1 cellular context compared by ENCODE assay signal in the genomic region with DNA sequence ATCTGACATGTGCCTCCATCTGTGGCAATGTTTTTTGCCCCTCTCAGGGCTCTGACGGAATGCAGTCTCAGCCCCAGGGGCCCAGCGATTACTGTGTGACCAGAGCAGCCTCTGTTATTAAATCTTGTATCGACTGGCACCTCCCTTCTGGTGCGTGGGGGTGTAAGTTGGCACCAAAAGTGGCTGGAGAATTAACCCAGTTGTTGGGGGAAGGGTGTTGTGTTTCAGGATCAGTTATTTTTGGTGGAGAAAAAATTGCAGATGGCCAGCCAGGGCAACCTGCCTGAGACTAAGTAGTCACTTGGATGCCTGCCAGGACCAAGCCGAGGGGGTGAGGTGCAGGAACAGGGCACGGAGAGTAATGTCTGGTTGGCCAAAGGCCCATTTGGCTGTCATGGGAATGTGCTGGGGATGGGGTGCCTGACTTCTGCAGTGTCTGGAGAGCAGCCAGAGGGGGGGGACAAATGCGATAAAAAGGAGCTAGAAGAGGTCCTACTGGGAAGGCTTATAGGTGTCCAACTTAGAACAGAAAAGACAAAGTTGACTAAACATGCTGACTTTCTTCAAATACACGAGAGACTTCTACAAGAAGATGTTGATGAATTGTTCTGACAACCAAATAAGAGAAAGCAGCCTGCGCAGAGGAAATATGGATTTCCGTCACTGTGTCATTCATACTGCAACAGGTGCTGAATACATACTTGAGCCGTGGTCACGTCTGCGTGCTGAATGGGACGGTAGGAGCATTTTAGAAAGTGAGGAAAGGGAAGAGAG.
TF ChIP-seq lines count a peak whose summit lies in the region.

No MANE protein-coding gene starts in this region.

TF ChIP-seq in HEK293, 187 proteins besides CTCF, POLR2A, EP300 and RAD21 (continued from another document):
- TF ChIP-seq, protein P1, sequence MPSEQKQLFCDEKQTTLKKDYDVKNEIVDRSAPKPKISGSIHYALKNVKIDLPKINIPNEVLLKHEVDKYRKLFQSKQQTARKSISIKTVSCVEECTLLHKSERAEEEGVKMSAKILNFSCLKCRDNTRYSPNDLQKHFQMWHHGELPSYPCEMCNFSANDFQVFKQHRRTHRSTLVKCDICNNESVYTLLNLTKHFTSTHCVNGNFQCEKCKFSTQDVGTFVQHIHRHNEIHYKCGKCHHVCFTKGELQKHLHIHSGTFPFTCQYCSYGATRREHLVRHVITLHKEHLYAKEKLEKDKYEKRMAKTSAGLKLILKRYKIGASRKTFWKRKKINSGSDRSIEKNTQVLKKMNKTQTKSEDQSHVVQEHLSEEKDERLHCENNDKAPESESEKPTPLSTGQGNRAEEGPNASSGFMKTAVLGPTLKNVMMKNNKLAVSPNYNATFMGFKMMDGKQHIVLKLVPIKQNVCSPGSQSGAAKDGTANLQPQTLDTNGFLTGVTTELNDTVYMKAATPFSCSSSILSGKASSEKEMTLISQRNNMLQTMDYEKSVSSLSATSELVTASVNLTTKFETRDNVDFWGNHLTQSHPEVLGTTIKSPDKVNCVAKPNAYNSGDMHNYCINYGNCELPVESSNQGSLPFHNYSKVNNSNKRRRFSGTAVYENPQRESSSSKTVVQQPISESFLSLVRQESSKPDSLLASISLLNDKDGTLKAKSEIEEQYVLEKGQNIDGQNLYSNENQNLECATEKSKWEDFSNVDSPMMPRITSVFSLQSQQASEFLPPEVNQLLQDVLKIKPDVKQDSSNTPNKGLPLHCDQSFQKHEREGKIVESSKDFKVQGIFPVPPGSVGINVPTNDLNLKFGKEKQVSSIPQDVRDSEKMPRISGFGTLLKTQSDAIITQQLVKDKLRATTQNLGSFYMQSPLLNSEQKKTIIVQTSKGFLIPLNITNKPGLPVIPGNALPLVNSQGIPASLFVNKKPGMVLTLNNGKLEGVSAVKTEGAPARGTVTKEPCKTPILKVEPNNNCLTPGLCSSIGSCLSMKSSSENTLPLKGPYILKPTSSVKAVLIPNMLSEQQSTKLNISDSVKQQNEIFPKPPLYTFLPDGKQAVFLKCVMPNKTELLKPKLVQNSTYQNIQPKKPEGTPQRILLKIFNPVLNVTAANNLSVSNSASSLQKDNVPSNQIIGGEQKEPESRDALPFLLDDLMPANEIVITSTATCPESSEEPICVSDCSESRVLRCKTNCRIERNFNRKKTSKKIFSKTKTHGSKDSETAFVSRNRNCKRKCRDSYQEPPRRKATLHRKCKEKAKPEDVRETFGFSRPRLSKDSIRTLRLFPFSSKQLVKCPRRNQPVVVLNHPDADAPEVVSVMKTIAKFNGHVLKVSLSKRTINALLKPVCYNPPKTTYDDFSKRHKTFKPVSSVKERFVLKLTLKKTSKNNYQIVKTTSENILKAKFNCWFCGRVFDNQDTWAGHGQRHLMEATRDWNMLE (tag by site-specific recombination; conservative IDR thresholded peaks at IDR 0.05; ENCODE audit: low read depth) = 0 out of 2 replicates have a peak, but pooled peaks have one; percentile 13
- TF ChIP-seq ZNF16 (tag by site-specific recombination; IDR thresholded peaks at IDR 0.05; ENCODE audit: low read depth) (no peak), ZBTB20 (tag by site-specific recombination; IDR thresholded peaks at IDR 0.05) (no peak), ZBTB8A (tag by site-specific recombination; IDR thresholded peaks at IDR 0.05) (peak; percentile 83), BCL11A (tag by site-specific recombination; IDR thresholded peaks at IDR 0.05; ENCODE audit: low read depth) (no peak), ZNF561 (tag by site-specific recombination; IDR thresholded peaks at IDR 0.05; ENCODE audit: borderline replicate concordance) (no peak; the same call in 1 of the 2 replicates), ZNF133 (tag by site-specific recombination; IDR thresholded peaks at IDR 0.05) (no peak), ZNF112 (tag by site-specific recombination; IDR thresholded peaks at IDR 0.05) (no peak), WT1 (tag by site-specific recombination; IDR thresholded peaks at IDR 0.05) (peak; percentile 93), ZSCAN30 (tag by site-specific recombination; IDR thresholded peaks at IDR 0.05) (peak; percentile 69; the same call in 1 of the 2 replicates), ZNF138 (tag by site-specific recombination; IDR thresholded peaks at IDR 0.05; ENCODE audit: borderline replicate concordance) (no peak), GLIS2 (tag by site-specific recombination; IDR thresholded peaks at IDR 0.05) (peak; percentile 58; the same call in 1 of the 2 replicates), ZNF24 (tag by site-specific recombination; IDR thresholded peaks at IDR 0.05) (peak; percentile 62; the same call in 1 of the 2 replicates), ZNF140 (tag by site-specific recombination; IDR thresholded peaks at IDR 0.05) (no peak), ZNF423 (tag by site-specific recombination; IDR thresholded peaks at IDR 0.05) (peak; percentile 35; the same call in 1 of the 2 replicates), ZFP69B (tag by site-specific recombination; IDR thresholded peaks at IDR 0.05) (peak; percentile 50; the same call in 1 of the 2 replicates)
- TF ChIP-seq, protein P2, sequence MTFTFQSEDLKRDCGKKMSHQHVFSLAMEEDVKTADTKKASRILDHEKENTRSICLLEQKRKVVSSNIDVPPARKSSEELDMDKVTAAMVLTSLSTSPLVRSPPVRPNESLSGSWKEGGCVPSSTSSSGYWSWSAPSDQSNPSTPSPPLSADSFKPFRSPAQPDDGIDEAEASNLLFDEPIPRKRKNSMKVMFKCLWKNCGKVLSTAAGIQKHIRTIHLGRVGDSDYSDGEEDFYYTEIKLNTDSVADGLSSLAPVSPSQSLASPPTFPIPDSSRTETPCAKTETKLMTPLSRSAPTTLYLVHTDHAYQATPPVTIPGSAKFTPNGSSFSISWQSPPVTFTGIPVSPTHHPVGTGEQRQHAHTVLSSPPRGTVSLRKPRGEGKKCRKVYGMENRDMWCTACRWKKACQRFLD (tag by site-specific recombination; IDR thresholded peaks at IDR 0.05) = no peak
- TF ChIP-seq, protein P3, sequence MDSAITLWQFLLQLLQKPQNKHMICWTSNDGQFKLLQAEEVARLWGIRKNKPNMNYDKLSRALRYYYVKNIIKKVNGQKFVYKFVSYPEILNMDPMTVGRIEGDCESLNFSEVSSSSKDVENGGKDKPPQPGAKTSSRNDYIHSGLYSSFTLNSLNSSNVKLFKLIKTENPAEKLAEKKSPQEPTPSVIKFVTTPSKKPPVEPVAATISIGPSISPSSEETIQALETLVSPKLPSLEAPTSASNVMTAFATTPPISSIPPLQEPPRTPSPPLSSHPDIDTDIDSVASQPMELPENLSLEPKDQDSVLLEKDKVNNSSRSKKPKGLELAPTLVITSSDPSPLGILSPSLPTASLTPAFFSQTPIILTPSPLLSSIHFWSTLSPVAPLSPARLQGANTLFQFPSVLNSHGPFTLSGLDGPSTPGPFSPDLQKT (IDR thresholded peaks at IDR 0.05; ENCODE audit: borderline replicate concordance, low read depth, low read length) = no peak
- TF ChIP-seq, protein P4, sequence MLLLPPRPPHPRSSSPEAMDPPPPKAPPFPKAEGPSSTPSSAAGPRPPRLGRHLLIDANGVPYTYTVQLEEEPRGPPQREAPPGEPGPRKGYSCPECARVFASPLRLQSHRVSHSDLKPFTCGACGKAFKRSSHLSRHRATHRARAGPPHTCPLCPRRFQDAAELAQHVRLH (tag by site-specific recombination; IDR thresholded peaks at IDR 0.05) = no peak
- TF ChIP-seq, protein P5, sequence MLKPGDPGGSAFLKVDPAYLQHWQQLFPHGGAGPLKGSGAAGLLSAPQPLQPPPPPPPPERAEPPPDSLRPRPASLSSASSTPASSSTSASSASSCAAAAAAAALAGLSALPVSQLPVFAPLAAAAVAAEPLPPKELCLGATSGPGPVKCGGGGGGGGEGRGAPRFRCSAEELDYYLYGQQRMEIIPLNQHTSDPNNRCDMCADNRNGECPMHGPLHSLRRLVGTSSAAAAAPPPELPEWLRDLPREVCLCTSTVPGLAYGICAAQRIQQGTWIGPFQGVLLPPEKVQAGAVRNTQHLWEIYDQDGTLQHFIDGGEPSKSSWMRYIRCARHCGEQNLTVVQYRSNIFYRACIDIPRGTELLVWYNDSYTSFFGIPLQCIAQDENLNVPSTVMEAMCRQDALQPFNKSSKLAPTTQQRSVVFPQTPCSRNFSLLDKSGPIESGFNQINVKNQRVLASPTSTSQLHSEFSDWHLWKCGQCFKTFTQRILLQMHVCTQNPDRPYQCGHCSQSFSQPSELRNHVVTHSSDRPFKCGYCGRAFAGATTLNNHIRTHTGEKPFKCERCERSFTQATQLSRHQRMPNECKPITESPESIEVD (tag by site-specific recombination; IDR thresholded peaks at IDR 0.05) = peak; percentile 85
- TF ChIP-seq, protein P6, sequence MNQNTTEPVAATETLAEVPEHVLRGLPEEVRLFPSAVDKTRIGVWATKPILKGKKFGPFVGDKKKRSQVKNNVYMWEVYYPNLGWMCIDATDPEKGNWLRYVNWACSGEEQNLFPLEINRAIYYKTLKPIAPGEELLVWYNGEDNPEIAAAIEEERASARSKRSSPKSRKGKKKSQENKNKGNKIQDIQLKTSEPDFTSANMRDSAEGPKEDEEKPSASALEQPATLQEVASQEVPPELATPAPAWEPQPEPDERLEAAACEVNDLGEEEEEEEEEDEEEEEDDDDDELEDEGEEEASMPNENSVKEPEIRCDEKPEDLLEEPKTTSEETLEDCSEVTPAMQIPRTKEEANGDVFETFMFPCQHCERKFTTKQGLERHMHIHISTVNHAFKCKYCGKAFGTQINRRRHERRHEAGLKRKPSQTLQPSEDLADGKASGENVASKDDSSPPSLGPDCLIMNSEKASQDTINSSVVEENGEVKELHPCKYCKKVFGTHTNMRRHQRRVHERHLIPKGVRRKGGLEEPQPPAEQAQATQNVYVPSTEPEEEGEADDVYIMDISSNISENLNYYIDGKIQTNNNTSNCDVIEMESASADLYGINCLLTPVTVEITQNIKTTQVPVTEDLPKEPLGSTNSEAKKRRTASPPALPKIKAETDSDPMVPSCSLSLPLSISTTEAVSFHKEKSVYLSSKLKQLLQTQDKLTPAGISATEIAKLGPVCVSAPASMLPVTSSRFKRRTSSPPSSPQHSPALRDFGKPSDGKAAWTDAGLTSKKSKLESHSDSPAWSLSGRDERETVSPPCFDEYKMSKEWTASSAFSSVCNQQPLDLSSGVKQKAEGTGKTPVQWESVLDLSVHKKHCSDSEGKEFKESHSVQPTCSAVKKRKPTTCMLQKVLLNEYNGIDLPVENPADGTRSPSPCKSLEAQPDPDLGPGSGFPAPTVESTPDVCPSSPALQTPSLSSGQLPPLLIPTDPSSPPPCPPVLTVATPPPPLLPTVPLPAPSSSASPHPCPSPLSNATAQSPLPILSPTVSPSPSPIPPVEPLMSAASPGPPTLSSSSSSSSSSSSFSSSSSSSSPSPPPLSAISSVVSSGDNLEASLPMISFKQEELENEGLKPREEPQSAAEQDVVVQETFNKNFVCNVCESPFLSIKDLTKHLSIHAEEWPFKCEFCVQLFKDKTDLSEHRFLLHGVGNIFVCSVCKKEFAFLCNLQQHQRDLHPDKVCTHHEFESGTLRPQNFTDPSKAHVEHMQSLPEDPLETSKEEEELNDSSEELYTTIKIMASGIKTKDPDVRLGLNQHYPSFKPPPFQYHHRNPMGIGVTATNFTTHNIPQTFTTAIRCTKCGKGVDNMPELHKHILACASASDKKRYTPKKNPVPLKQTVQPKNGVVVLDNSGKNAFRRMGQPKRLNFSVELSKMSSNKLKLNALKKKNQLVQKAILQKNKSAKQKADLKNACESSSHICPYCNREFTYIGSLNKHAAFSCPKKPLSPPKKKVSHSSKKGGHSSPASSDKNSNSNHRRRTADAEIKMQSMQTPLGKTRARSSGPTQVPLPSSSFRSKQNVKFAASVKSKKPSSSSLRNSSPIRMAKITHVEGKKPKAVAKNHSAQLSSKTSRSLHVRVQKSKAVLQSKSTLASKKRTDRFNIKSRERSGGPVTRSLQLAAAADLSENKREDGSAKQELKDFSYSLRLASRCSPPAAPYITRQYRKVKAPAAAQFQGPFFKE (tag by site-specific recombination; IDR thresholded peaks at IDR 0.05; ENCODE audit: borderline replicate concordance) = no peak
- TF ChIP-seq, protein P7, sequence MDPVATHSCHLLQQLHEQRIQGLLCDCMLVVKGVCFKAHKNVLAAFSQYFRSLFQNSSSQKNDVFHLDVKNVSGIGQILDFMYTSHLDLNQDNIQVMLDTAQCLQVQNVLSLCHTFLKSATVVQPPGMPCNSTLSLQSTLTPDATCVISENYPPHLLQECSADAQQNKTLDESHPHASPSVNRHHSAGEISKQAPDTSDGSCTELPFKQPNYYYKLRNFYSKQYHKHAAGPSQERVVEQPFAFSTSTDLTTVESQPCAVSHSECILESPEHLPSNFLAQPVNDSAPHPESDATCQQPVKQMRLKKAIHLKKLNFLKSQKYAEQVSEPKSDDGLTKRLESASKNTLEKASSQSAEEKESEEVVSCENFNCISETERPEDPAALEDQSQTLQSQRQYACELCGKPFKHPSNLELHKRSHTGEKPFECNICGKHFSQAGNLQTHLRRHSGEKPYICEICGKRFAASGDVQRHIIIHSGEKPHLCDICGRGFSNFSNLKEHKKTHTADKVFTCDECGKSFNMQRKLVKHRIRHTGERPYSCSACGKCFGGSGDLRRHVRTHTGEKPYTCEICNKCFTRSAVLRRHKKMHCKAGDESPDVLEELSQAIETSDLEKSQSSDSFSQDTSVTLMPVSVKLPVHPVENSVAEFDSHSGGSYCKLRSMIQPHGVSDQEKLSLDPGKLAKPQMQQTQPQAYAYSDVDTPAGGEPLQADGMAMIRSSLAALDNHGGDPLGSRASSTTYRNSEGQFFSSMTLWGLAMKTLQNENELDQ (tag by site-specific recombination; IDR thresholded peaks at IDR 0.05; ENCODE audit: low read depth) = no peak
- TF ChIP-seq, protein P8, sequence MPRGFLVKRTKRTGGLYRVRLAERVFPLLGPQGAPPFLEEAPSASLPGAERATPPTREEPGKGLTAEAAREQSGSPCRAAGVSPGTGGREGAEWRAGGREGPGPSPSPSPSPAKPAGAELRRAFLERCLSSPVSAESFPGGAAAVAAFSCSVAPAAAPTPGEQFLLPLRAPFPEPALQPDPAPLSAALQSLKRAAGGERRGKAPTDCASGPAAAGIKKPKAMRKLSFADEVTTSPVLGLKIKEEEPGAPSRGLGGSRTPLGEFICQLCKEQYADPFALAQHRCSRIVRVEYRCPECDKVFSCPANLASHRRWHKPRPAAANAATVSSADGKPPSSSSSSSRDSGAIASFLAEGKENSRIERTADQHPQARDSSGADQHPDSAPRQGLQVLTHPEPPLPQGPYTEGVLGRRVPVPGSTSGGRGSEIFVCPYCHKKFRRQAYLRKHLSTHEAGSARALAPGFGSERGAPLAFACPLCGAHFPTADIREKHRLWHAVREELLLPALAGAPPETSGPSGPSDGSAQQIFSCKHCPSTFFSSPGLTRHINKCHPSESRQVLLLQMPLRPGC (tag by site-specific recombination; IDR thresholded peaks at IDR 0.05) = 0 out of 2 replicates have a peak, but pooled peaks have one; percentile 13
